In the genomic region with DNA sequence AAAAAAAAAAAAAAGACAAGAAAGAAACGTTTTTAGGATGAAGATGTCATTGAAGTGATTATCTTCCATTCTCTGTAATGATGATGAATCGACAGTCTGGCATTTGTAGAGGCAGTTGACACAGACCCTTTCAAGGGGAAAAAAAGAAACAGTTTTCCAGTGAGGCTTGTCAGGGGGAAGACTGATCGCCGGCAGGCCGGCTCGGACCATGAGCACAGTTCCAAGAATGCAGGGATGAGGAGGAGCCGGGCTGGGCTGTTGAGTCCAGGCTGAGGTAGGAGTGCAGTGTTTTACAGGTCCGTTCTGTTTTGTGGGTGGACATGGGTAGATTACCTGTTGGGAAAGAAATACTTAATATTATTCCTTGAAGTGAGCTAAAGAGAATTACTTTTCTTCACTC, we compare ENCODE assay signal across 10 cellular contexts.
DNase-seq lines count a peak whose midpoint lies in the region; ATAC-seq and TF ChIP-seq lines count a peak whose summit lies in the region.
"Had no signal": no experiment of that assay in that cellular context is flagged by ENCODE, and none has a peak within 500 bp of the region (broad histone marks: within the 10 kb centered on the region; RNA-seq: fewer than 3 reads in every experiment).

No MANE protein-coding gene starts in this region.

- DNase-seq in BE2C (peak; percentile 49), fibroblast of the aortic adventitia (ENCODE audit: low read depth) (peak; percentile 81), posterior vena cava (ENCODE audit: low spot score) (peak; percentile 88), ureter (ENCODE audit: low spot score) (no peak)
- DNase-seq in effector memory CD4-positive, alpha-beta T cell = no peak

- no peaks in the 10 kb centered on the region for H3K9me3 Mint-ChIP-seq in stimulated activated memory B cell treated with anti-CD40 and anti-IgM and Interleukin-4, amounts not matched to agents 10 μg/mL and 1 μg/mL and 100 μg/mL, for 72 hours

- H3K36me3 Mint-ChIP-seq in stimulated activated memory B cell treated with anti-CD40 and anti-IgM and Interleukin-4, amounts not matched to agents 10 μg/mL and 1 μg/mL and 100 μg/mL, for 72 hours = peaks cover 17% of the 10 kb centered on the region

- intact Hi-C loops in posterior vena cava (cut with DNase I) = loop anchor here in 1 of 2 donors (2.0 to 5.0 kb wide), 2 partner anchors 18 to 1239 kb away; no protein-coding TSS in a partner anchor

- peaks cover 57% of the 10 kb centered on the region for H3K4me1 ChIP-seq in BE2C
- H3K4me1 ChIP-seq in effector memory CD4-positive, alpha-beta T cell (ENCODE audit: control insufficient read depth, insufficient read depth, low read length, poor library complexity, severe bottlenecking) = no peaks in the 10 kb centered on the region

- ATAC-seq in SK-N-SH treated with all-trans-retinoic acid at 6 μM for 48 hours (peak; percentile 74), HG02759 (IDR thresholded peaks at IDR 0.05; ENCODE audit: unreplicated experiment) (no peak)
- no peak for ATAC-seq in stimulated activated memory B cell treated with anti-CD40 and anti-IgM and Interleukin-4, amounts not matched to agents 10 μg/mL and 1 μg/mL and 100 μg/mL, for 72 hours
- ATAC-seq: activated CD4-positive, CD25-positive, alpha-beta regulatory T cell treated with anti-CD3 and anti-CD28 coated beads, Interleukin-2, amount 50 U/mL, for 24 hours; esophagus mucosa had no signal

- H3K27me3 Mint-ChIP-seq in stimulated activated memory B cell treated with anti-CD40 and anti-IgM and Interleukin-4, amounts not matched to agents 10 μg/mL and 1 μg/mL and 100 μg/mL, for 72 hours = no peaks in the 10 kb centered on the region

- no peak overlapping the region for H3K27ac Mint-ChIP-seq in stimulated activated memory B cell treated with anti-CD40 and anti-IgM and Interleukin-4, amounts not matched to agents 10 μg/mL and 1 μg/mL and 100 μg/mL, for 72 hours

- peaks cover 3% of the 10 kb centered on the region; the same call in 1 of the 2 replicates for H3K36me3 ChIP-seq in BE2C
- H3K36me3 ChIP-seq in effector memory CD4-positive, alpha-beta T cell (ENCODE audit: control insufficient read depth, insufficient read depth, low read length) = no peaks in the 10 kb centered on the region

- H3K9me3 ChIP-seq in BE2C = no peaks in the 10 kb centered on the region
- H3K9me3 ChIP-seq in effector memory CD4-positive, alpha-beta T cell (ENCODE audit: control insufficient read depth, low read length) = no peaks in the 10 kb centered on the region

- no peak overlapping the region for H3K4me3 Mint-ChIP-seq in stimulated activated memory B cell treated with anti-CD40 and anti-IgM and Interleukin-4, amounts not matched to agents 10 μg/mL and 1 μg/mL and 100 μg/mL, for 72 hours

- peaks cover 9% of the 10 kb centered on the region for H3K4me1 Mint-ChIP-seq in stimulated activated memory B cell treated with anti-CD40 and anti-IgM and Interleukin-4, amounts not matched to agents 10 μg/mL and 1 μg/mL and 100 μg/mL, for 72 hours

- H3K27me3 ChIP-seq in BE2C = no peaks in the 10 kb centered on the region
- no peaks in the 10 kb centered on the region for H3K27me3 ChIP-seq in effector memory CD4-positive, alpha-beta T cell (replicated peaks; ENCODE audit: control insufficient read depth, insufficient read depth, low read length, poor library complexity, severe bottlenecking)

- TF ChIP-seq CTCF in BE2C (IDR thresholded peaks at IDR 0.05; ENCODE audit: low read depth, low read length) = no peak
- TF ChIP-seq CTCF in fibroblast of the aortic adventitia (IDR thresholded peaks at IDR 0.05; ENCODE audit: insufficient read depth, low read length) = no peak

- H3K27ac ChIP-seq in effector memory CD4-positive, alpha-beta T cell (ENCODE audit: insufficient read depth, low read length, poor library complexity, severe bottlenecking) = no peak overlapping the region

- H3K4me3 ChIP-seq in BE2C (ENCODE audit: low read depth, low read length) (peak overlapping the region; percentile 22), fibroblast of the aortic adventitia (ENCODE audit: low read depth, low read length) (peak overlapping the region; percentile 16)
- no peak overlapping the region for H3K4me3 ChIP-seq in effector memory CD4-positive, alpha-beta T cell (ENCODE audit: insufficient read depth, low read depth, low read length, poor library complexity, severe bottlenecking)

TF ChIP-seq in SK-N-SH treated with all-trans-retinoic acid at 6 μM for 48 hours, 23 proteins besides CTCF, POLR2A, EP300 and RAD21:
- TF ChIP-seq ZC3H10 (CRISPR knock-in tag; IDR thresholded peaks at IDR 0.05) (0 out of 2 replicates have a peak, but pooled peaks have one; percentile 20), ISL1 (CRISPR knock-in tag; IDR thresholded peaks at IDR 0.05) (peak; percentile 6), ZFP3 (CRISPR knock-in tag; IDR thresholded peaks at IDR 0.05) (peak; percentile 88), TOX (CRISPR knock-in tag; IDR thresholded peaks at IDR 0.05; ENCODE audit: borderline replicate concordance) (no peak)

Comparison
In these comparisons a context has a peak if more than half of its experiments do, and no peak if none do; other contexts are left out.
1. DNase-seq: peak in BE2C (single experiment), fibroblast of the aortic adventitia (single experiment) and posterior vena cava (single experiment); none in ureter (single experiment) and effector memory CD4-positive, alpha-beta T cell (0 of 3).